Comparison of ENCODE assay signal across 23 cellular contexts in the genomic region with DNA sequence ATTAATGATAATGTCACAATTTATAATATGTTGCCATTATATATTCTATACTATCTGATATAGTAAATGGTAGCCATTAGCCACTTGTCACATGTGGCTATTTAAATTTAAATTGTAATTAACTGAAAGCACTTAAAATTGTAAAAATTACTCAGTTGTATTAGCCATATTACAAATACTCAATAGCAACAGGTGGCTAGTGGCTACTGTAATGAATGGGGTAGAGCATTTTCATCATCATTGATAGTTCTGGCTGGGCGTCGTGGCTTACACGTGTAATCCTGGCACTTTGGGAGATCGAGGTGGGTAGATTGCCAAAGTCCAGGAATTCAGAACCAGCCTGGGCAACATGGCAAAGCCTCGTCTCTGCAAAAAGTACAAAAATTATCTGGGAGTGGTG. TPM values are rescaled to one million over a fixed set of nuclear protein-coding genes. Genes with fewer than 3 reads are reported as not detected.
"Had no signal": no experiment of that assay in that cellular context is flagged by ENCODE, and none has a peak within 500 bp of the region (broad histone marks: within the 10 kb centered on the region; RNA-seq: fewer than 3 reads in every experiment).

No MANE protein-coding gene starts in this region.

- H3K9me3 ChIP-seq: MG63, SK-N-SH had no signal

- FAIRE-seq: RCC 7860 had no signal

- DNase-seq: IMR-90, Karpas-422, KG1, MG63, NCI-H1092, NCI-H1105 treated with DMSO at 0.1 percent for 48 hours, NCI-H1436, NCI-H187, NCI-H2029, NCI-H2081 treated with DMSO at 0.1 percent for 48 hours, NCI-H2171, NCI-H226, NCI-H446, NCI-H510A, NCI-H524 treated with DMSO at 0.1 percent for 48 hours, NCI-H69, NCI-H774, RPMI8226, SHP77, SK-N-SH had no signal

- H3K27ac ChIP-seq: HL-60 had no signal

- H3K4me2 ChIP-seq: SK-N-SH had no signal

- H3K27me3 ChIP-seq: MG63 had no signal

- H3K9ac ChIP-seq: SK-N-SH had no signal

- H3K4me3 ChIP-seq: MG63 had no signal

RNA-seq across cellular contexts. Expression of a gene that starts 32.4 kb away (rescaled TPM):
- total RNA-seq: IMR-90, SK-MEL-5 had no signal
- polyA plus RNA-seq: IMR-90 had no signal
